ENCODE assay signal across 23 cellular contexts in genomic region chr7:4758791-4759190, GRCh38. TPM values are rescaled to one million over a fixed set of nuclear protein-coding genes. Genes with fewer than 3 reads are reported as not detected.
DNase-seq lines count a peak whose midpoint lies in the region; ATAC-seq lines count a peak whose summit lies in the region.
"Had no signal": no experiment of that assay in that cellular context is flagged by ENCODE, and none has a peak within 500 bp of the region (broad histone marks: within the 10 kb centered on the region; RNA-seq: fewer than 3 reads in every experiment).

No MANE protein-coding gene starts in this region.

- intact Hi-C loops in head of caudate nucleus (cut with DNase I): no loop called here

- H4K20me1 ChIP-seq in GM23248 (ENCODE audit: insufficient read depth): no peaks in the 10 kb centered on the region

- H3K4me2 ChIP-seq in GM23248 (ENCODE audit: unreplicated experiment): no peak overlapping the region
- H3K4me2 ChIP-seq: BLaER1 had no signal

- H2AFZ ChIP-seq in GM23248: no peak overlapping the region

- no peak overlapping the region for H3K9ac ChIP-seq in GM23248
- H3K9ac ChIP-seq: BLaER1 had no signal

- H3K9me2 ChIP-seq in GM23248 (ENCODE audit: insufficient read depth): no peaks in the 10 kb centered on the region

- H3K9me3 ChIP-seq in GM23248 (ENCODE audit: low read depth): no peaks in the 10 kb centered on the region
- H3K9me3 ChIP-seq: BE2C, BLaER1 had no signal

- H3K9me3 Mint-ChIP-seq in stimulated activated naive CD8-positive, alpha-beta T cell treated with anti-CD3 and anti-CD28 coated beads, Interleukin-15, amount 100 ng/mL, for 72 hours: no peaks in the 10 kb centered on the region
- H3K9me3 Mint-ChIP-seq: CD4-positive, alpha-beta memory T cell; CD8-positive, alpha-beta memory T cell had no signal

- no peak overlapping the region for H3K4me3 ChIP-seq in GM23248
- H3K4me3 ChIP-seq: BLaER1, GM12878 had no signal

- WGBS in GM23248 (ENCODE audit: low coverage in 1 of 2, low lambda C conversion rate in 2 of 2, missing lambda C conversion rate in 2 of 2), 2 experiments: 95 to 97% methylated on average over 27 to 29 of the region's 29 CpGs

- peaks cover 3% of the 10 kb centered on the region for H3K4me1 Mint-ChIP-seq in stimulated activated naive CD8-positive, alpha-beta T cell treated with anti-CD3 and anti-CD28 coated beads, Interleukin-15, amount 100 ng/mL, for 72 hours
- H3K4me1 Mint-ChIP-seq: CD14-positive monocyte had no signal

- no peak overlapping the region for H3K4me3 Mint-ChIP-seq in stimulated activated naive CD8-positive, alpha-beta T cell treated with anti-CD3 and anti-CD28 coated beads, Interleukin-15, amount 100 ng/mL, for 72 hours
- H3K4me3 Mint-ChIP-seq: CD14-positive monocyte; CD4-positive, alpha-beta memory T cell; CD4-positive, CD25-positive, alpha-beta regulatory T cell had no signal

- H3K27me3 Mint-ChIP-seq in stimulated activated naive CD8-positive, alpha-beta T cell treated with anti-CD3 and anti-CD28 coated beads, Interleukin-15, amount 100 ng/mL, for 72 hours: no peaks in the 10 kb centered on the region
- H3K27me3 Mint-ChIP-seq: CD4-positive, alpha-beta memory T cell; CD4-positive, CD25-positive, alpha-beta regulatory T cell; CD8-positive, alpha-beta memory T cell had no signal

- H3K27me3 ChIP-seq in GM23248 (replicated peaks; ENCODE audit: insufficient read depth): no peaks in the 10 kb centered on the region
- H3K27me3 ChIP-seq: BE2C, BLaER1 had no signal

- H3F3A ChIP-seq in GM23248 (ENCODE audit: insufficient read depth): no peaks in the 10 kb centered on the region

- peaks cover 24% of the 10 kb centered on the region for H3K79me2 ChIP-seq in GM23248 (ENCODE audit: insufficient read depth)

- DNase-seq in stimulated activated naive CD8-positive, alpha-beta T cell treated with anti-CD3 and anti-CD28 coated beads, Interleukin-15, amount 100 ng/mL, for 72 hours: no peak
- no peak for DNase-seq in stimulated activated naive CD8-positive, alpha-beta T cell treated with anti-CD3 and anti-CD28 coated beads, Interleukin-15, Interleukin-2, amounts not matched to agents 100 U/mL and 50 U/mL, for 24 hours
- DNase-seq in head of caudate nucleus (peak in 34 of 42 donors; percentile 20 to 79 (median 61)), GM23248 (no peak), NCI-H2227 (lab: John Stamatoyannopoulos, UW; ENCODE audit: unreplicated experiment) (no peak)
- DNase-seq: 8988T; ACHN; BE2C; C1 segment of cervical spinal cord; CD4-positive, alpha-beta memory T cell; CD4-positive, CD25-positive, alpha-beta regulatory T cell; CD8-positive, alpha-beta memory T cell; COR-L47; DMS 273 treated with DMSO at 0.1 percent for 48 hours; DMS153; DMS53; DMS79; DND-41; EL; GDM1 had no signal

- H3K27ac ChIP-seq in GM23248: no peak overlapping the region
- H3K27ac ChIP-seq: BLaER1 had no signal

- in situ Hi-C loops in GM23248 (cut with MboI): no loop called here

- H3K4me1 ChIP-seq in GM23248 (ENCODE audit: insufficient read depth): no peaks in the 10 kb centered on the region
- H3K4me1 ChIP-seq: BE2C, BLaER1 had no signal

- H3K27ac Mint-ChIP-seq in stimulated activated naive CD8-positive, alpha-beta T cell treated with anti-CD3 and anti-CD28 coated beads, Interleukin-15, amount 100 ng/mL, for 72 hours: no peak overlapping the region
- H3K27ac Mint-ChIP-seq: CD14-positive monocyte; CD4-positive, alpha-beta memory T cell; CD4-positive, CD25-positive, alpha-beta regulatory T cell; CD8-positive, alpha-beta memory T cell had no signal

- peaks cover 37% of the 10 kb centered on the region; the same call in 1 of the 2 replicates for H3K36me3 ChIP-seq in GM23248 (ENCODE audit: low read depth)

- peak; percentile 31 for ATAC-seq in stimulated activated naive CD8-positive, alpha-beta T cell treated with anti-CD3 and anti-CD28 coated beads, Interleukin-15, amount 100 ng/mL, for 72 hours
- no peak for ATAC-seq in stimulated activated naive CD8-positive, alpha-beta T cell treated with anti-CD3 and anti-CD28 coated beads, Interleukin-15, Interleukin-2, amounts not matched to agents 100 U/mL and 50 U/mL, for 24 hours
- ATAC-seq: GM12878 had no signal

RNA-seq across cellular contexts. Expression of gene AP5Z1, which starts 16.6 kb away (rescaled TPM):
- 44.5 and 48.7 TPM in 2 replicates for total RNA-seq in GM23248 (2014; rRNA removed; shearing (Covaris generic))
- 31.1 and 31.2 TPM in 2 replicates for polyA plus RNA-seq in GM23248 (2016; fragmentation: Nextera tagmentation; extraction: Ambion mirVana)

Comparison
In these comparisons a context has a peak if more than half of its experiments do, and no peak if none do; other contexts are left out.
1. DNase-seq: peak in head of caudate nucleus (34 of 42); none in stimulated activated naive CD8-positive, alpha-beta T cell treated with anti-CD3 and anti-CD28 coated beads, Interleukin-15, amount 100 ng/mL, for 72 hours (0 of 2), stimulated activated naive CD8-positive, alpha-beta T cell treated with anti-CD3 and anti-CD28 coated beads, Interleukin-15, Interleukin-2, amounts not matched to agents 100 U/mL and 50 U/mL, for 24 hours (single experiment), GM23248 (single experiment) and NCI-H2227 (single experiment).